Comparison of ENCODE assay signal across 1 cellular context in genomic region chr10:96747734-96748550, GRCh38.
TF ChIP-seq lines count a peak whose summit lies in the region.

No MANE protein-coding gene starts in this region.

TF ChIP-seq in GM12878, 131 proteins besides CTCF, POLR2A, EP300 and RAD21 (continued from another document and continues in another):
- TF ChIP-seq SKIL (IDR thresholded peaks at IDR 0.05; ENCODE audit: low read depth, poor library complexity, severe bottlenecking) (peak; percentile 98), FOXM1 (IDR thresholded peaks at IDR 0.05; ENCODE audit: low read depth, low read length) (peak; percentile 73), REST (IDR thresholded peaks at IDR 0.05; ENCODE audit: low read depth, low read length) (no peak), SREBF2 (IDR thresholded peaks at IDR 0.05; ENCODE audit: low read length) (no peak), TCF7 (IDR thresholded peaks at IDR 0.05; ENCODE audit: borderline replicate concordance) (0 out of 2 replicates have a peak, but pooled peaks have one; percentile 41), NBN (IDR thresholded peaks at IDR 0.05) (peak; percentile 78), SMC3 (IDR thresholded peaks at IDR 0.05; ENCODE audit: borderline replicate concordance, low read length) (peak; percentile 10; the same call in 1 of the 2 replicates), MTA3 (IDR thresholded peaks at IDR 0.05; ENCODE audit: borderline replicate concordance, low read length) (peak; percentile 75; the same call in 1 of the 2 replicates), CBFB (IDR thresholded peaks at IDR 0.05; ENCODE audit: low read depth) (peak; percentile 43; the same call in 1 of the 2 replicates), ZNF687 (IDR thresholded peaks at IDR 0.05) (peak; percentile 76), BACH1 (IDR thresholded peaks at IDR 0.05; ENCODE audit: borderline replicate concordance) (peak; percentile 54; the same call in 1 of the 2 replicates), USF1 (IDR thresholded peaks at IDR 0.05; ENCODE audit: borderline replicate concordance, extremely low read length, insufficient read depth, low read depth, low read length) (peak; percentile 42), E4F1 (IDR thresholded peaks at IDR 0.05; ENCODE audit: borderline replicate concordance, partially characterized antibody) (peak; percentile 18), PRDM15 (CRISPR knock-in tag; IDR thresholded peaks at IDR 0.05) (no peak), MEF2B (IDR thresholded peaks at IDR 0.05; ENCODE audit: partially characterized antibody, poor library complexity, severe bottlenecking) (peak; percentile 82), SP1 (IDR thresholded peaks at IDR 0.05; ENCODE audit: low read depth, low read length) (no peak), BRCA1 (IDR thresholded peaks at IDR 0.05; ENCODE audit: low read depth, low read length) (no peak), RBBP5 (conservative IDR thresholded peaks at IDR 0.05) (no peak), BMI1 (IDR thresholded peaks at IDR 0.05; ENCODE audit: borderline replicate concordance) (no peak; the same call in 1 of the 2 replicates), MTA2 (IDR thresholded peaks at IDR 0.05; ENCODE audit: low read depth) (peak; percentile 90), RUNX3 (IDR thresholded peaks at IDR 0.05; ENCODE audit: low read length) (peak; percentile 90), IRF4 (IDR thresholded peaks at IDR 0.05; ENCODE audit: low read depth, low read length) (peak; percentile 77), BCL11A (IDR thresholded peaks at IDR 0.05; ENCODE audit: low read depth, low read length) (peak; percentile 30; the same call in 1 of the 2 replicates), ZNF622 (IDR thresholded peaks at IDR 0.05) (no peak), SMARCA5 (IDR thresholded peaks at IDR 0.05) (peak; percentile 89), CHD2 (IDR thresholded peaks at IDR 0.05; ENCODE audit: borderline replicate concordance, low read depth, low read length) (peak; percentile 20; the same call in 1 of the 2 replicates), NFIC (IDR thresholded peaks at IDR 0.05; ENCODE audit: low read depth, low read length) (peak; percentile 91; the same call in 1 of the 2 replicates), PBX3 (IDR thresholded peaks at IDR 0.05; ENCODE audit: insufficient replicate concordance, low read depth, low read length) (no peak), USF2 (IDR thresholded peaks at IDR 0.05; ENCODE audit: borderline replicate concordance, low read depth, low read length) (peak; percentile 70; the same call in 1 of the 2 replicates), ZNF217 (IDR thresholded peaks at IDR 0.05) (0 out of 2 replicates have a peak, but pooled peaks have one; percentile 48), RELA (IDR thresholded peaks at IDR 0.05; ENCODE audit: borderline replicate concordance, partially characterized antibody) (no peak), TCF3 (IDR thresholded peaks at IDR 0.05; ENCODE audit: borderline replicate concordance, insufficient read depth, low read depth, low read length) (0 out of 2 replicates have a peak, but pooled peaks have one; percentile 52), DPF2 (IDR thresholded peaks at IDR 0.05) (peak; percentile 93), CREM (IDR thresholded peaks at IDR 0.05; ENCODE audit: low read depth) (peak; percentile 69), ZBED1 (IDR thresholded peaks at IDR 0.05; ENCODE audit: borderline replicate concordance) (peak; percentile 93)
